9 cellular contexts compared by ENCODE assay signal in genomic region chr9:20037699-20038098, GRCh38.
"Had no signal": no experiment of that assay in that cellular context is flagged by ENCODE, and none has a peak within 500 bp of the region (broad histone marks: within the 10 kb centered on the region; RNA-seq: fewer than 3 reads in every experiment).

No MANE protein-coding gene starts in this region.

- FAIRE-seq: H54 had no signal

- H2AFZ ChIP-seq: GM23248, GM23338 had no signal

- H3K4me1 ChIP-seq: HAP-1 had no signal

- H3K9me3 ChIP-seq: HAP-1 had no signal

- H3K9ac ChIP-seq: GM23248 had no signal

- DNase-seq: GM23248, GOT3, H9, HCEC 1CT, HFFc6 had no signal

- H3K36me3 ChIP-seq: HAP-1 had no signal

- H3K27ac ChIP-seq: GM23248 had no signal

- H3K4me3 ChIP-seq: GM23248, GM23338, HAP-1 had no signal

- H3K4me2 ChIP-seq: GM23338 had no signal

- ATAC-seq: HCT116 had no signal
